Comparison of ENCODE assay signal across 12 cellular contexts in the genomic region with DNA sequence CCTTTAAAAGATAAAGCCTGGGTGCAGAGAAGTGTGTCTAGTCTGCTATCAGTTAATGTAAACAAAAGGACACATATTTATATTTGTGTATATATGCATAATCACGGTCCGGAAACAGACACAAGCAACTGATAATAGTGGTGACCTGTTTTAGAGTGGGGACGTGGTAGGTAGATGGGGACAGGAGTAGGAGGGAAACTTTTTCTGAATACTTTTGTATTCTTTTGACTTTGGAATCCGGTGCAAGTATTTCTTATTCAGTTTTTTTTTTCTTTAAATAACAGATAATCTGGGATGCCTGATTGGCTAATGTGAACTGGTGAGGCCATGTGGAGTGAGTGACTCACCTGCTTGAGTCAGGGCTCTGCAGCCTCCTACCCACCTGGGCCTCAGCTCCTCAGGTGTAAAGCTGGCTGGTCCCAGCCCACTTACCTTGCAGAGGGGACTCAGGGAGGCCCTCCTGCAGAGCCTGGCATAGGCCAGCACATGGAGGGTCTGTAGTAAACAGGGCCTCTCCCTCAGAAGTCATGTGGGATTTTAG. TPM values are rescaled to one million over a fixed set of nuclear protein-coding genes. Genes with fewer than 3 reads are reported as not detected.
A peak's percentile ranks its signal among the peaks of the same experiment; 100 is the strongest.
DNase-seq lines count a peak whose midpoint lies in the region; ATAC-seq and TF ChIP-seq lines count a peak whose summit lies in the region.
"Had no signal": no experiment of that assay in that cellular context is flagged by ENCODE, and none has a peak within 500 bp of the region (broad histone marks: within the 10 kb centered on the region; RNA-seq: fewer than 3 reads in every experiment).

No MANE protein-coding gene starts in this region.

- no peak overlapping the region for H3K4me3 ChIP-seq in fibroblast of villous mesenchyme (ENCODE audit: low read depth, low read length)
- H3K4me3 ChIP-seq in thoracic aorta, result no peak overlapping the region

- no peaks in the 10 kb centered on the region for H3K27me3 ChIP-seq in thoracic aorta (replicated peaks; ENCODE audit: insufficient read depth)

- no peaks in the 10 kb centered on the region for H3K9me3 ChIP-seq in thoracic aorta

- H3K36me3 ChIP-seq in thoracic aorta, result peaks cover 10% of the 10 kb centered on the region

- peak overlapping the region; percentile 16; the same call in 1 of the 2 replicates for H3K27ac ChIP-seq in VCaP
- H3K27ac ChIP-seq in thoracic aorta, result peak overlapping the region; percentile 51 to 80

- H3K4me1 ChIP-seq in thoracic aorta (ENCODE audit: control insufficient read depth in 1 of 2, low read depth in 2 of 2), result peaks cover 73 to 92% of the 10 kb centered on the region in 2 donors

- TF ChIP-seq CTCF in VCaP (conservative IDR thresholded peaks at IDR 0.05) (no peak), fibroblast of villous mesenchyme (IDR thresholded peaks at IDR 0.05; ENCODE audit: insufficient read depth, low read depth, low read length) (no peak), thoracic aorta (IDR thresholded peaks at IDR 0.05) (no peak)

- DNase-seq in activated CD4-positive, alpha-beta T cell treated with anti-CD3 and anti-CD28 coated beads for 48 hours, result peak; percentile 37
- DNase-seq in activated CD4-positive, alpha-beta T cell treated with anti-CD3 and anti-CD28 coated beads, Interleukin-2, amount 50 U/mL, for 4 hours, result no peak
- DNase-seq in fibroblast of villous mesenchyme (ENCODE audit: low read depth) (peak; percentile 87), thoracic aorta (ENCODE audit: low spot score) (no peak), GF-D8 (lab: John Stamatoyannopoulos, UW) (no peak), occipital lobe (lab: John Stamatoyannopoulos, UW) (no peak)
- DNase-seq: activated CD4-positive, alpha-beta T cell treated with anti-CD3 and anti-CD28 coated beads, Interleukin-2, amount 50 U/mL, for 1 hour; activated naive CD4-positive, alpha-beta T cell treated with anti-CD3 and anti-CD28 coated beads, Interleukin-2, amount 50 U/mL, for 16 hours; dermis blood vessel endothelial cell; NCI-H187 treated with DMSO at 0.1 percent for 48 hours had no signal

- ATAC-seq in thoracic aorta (ENCODE audit: insufficient number of reproducible peaks, low FRiP score, low read depth) (no peak), GM21515 (IDR thresholded peaks at IDR 0.05; ENCODE audit: unreplicated experiment) (no peak)

RNA-seq across cellular contexts. Expression of gene MICAL2, which starts 15.3 kb away (rescaled TPM):
- total RNA-seq in fibroblast of villous mesenchyme (164 and 323 TPM in 2 replicates), thoracic aorta (100 to 1,000 TPM; 791 to 989 TPM), occipital lobe (28.2 TPM)

Comparison
In these comparisons a context has a peak if more than half of its experiments do, and no peak if none do; other contexts are left out.
1. DNase-seq: peak in activated CD4-positive, alpha-beta T cell treated with anti-CD3 and anti-CD28 coated beads for 48 hours (single experiment) and fibroblast of villous mesenchyme (single experiment); none in activated CD4-positive, alpha-beta T cell treated with anti-CD3 and anti-CD28 coated beads, Interleukin-2, amount 50 U/mL, for 4 hours (0 of 2), thoracic aorta (single experiment), GF-D8 (single experiment) and occipital lobe (single experiment).